ENCODE assay signal across 13 cellular contexts in genomic region chr10:61882621-61883375, GRCh38. TPM values are rescaled to one million over a fixed set of nuclear protein-coding genes. Genes with fewer than 3 reads are reported as not detected.
A peak's percentile ranks its signal among the peaks of the same experiment; 100 is the strongest.
DNase-seq lines count a peak whose midpoint lies in the region; ATAC-seq and TF ChIP-seq lines count a peak whose summit lies in the region.
"Had no signal": no experiment of that assay in that cellular context is flagged by ENCODE, and none has a peak within 500 bp of the region (broad histone marks: within the 10 kb centered on the region; RNA-seq: fewer than 3 reads in every experiment).

No MANE protein-coding gene starts in this region.

- no peaks in the 10 kb centered on the region for H3K4me1 ChIP-seq in Loucy (ENCODE audit: insufficient read depth, low read length, poor library complexity, severe bottlenecking)
- no peaks in the 10 kb centered on the region for H3K4me1 ChIP-seq in mucosa of descending colon (ENCODE audit: low read depth)
- H3K4me1 ChIP-seq: thyroid gland had no signal

- H3K27me3 Mint-ChIP-seq in activated naive CD8-positive, alpha-beta T cell treated with anti-CD3 and anti-CD28 coated beads, Interleukin-2, amount 10 ng/mL, durations not matched to agents 7 days and 5 days: peaks cover 6% of the 10 kb centered on the region

- intact Hi-C loops in mucosa of descending colon (cut with DNase I, micrococcal nuclease): no loop called here

- no peaks in the 10 kb centered on the region for H3F3A ChIP-seq in Loucy (ENCODE audit: low read depth)

- H3K4me3 ChIP-seq in Loucy (ENCODE audit: low read length, poor library complexity, severe bottlenecking): no peak overlapping the region
- H3K4me3 ChIP-seq in mucosa of descending colon: no peak overlapping the region
- H3K4me3 ChIP-seq: thyroid gland had no signal

- DNase-seq in activated naive CD8-positive, alpha-beta T cell treated with anti-CD3 and anti-CD28 coated beads, Interleukin-2, amount 10 ng/mL, durations not matched to agents 7 days and 5 days: no peak
- DNase-seq in stimulated activated CD4-positive, alpha-beta T cell treated with anti-CD3 and anti-CD28 coated beads, Interleukin-4, amount 100 ng/mL, for 24 hours: peak; percentile 86
- DNase-seq in mucosa of descending colon (no peak), NOMO-1 treated with DMSO at 0.1 percent for 48 hours (lab: John Stamatoyannopoulos, UW; ENCODE audit: unreplicated experiment) (no peak), retina (no peak)
- DNase-seq: GF-D8, NCI-H2081, SIG-M5, thyroid gland had no signal

- H3K9ac ChIP-seq in Loucy (ENCODE audit: low read depth, low read length, poor library complexity, severe bottlenecking): no peak overlapping the region

- peaks cover 2% of the 10 kb centered on the region for H3K36me3 Mint-ChIP-seq in activated naive CD8-positive, alpha-beta T cell treated with anti-CD3 and anti-CD28 coated beads, Interleukin-2, amount 10 ng/mL, durations not matched to agents 7 days and 5 days

- H3K9me3 ChIP-seq in Loucy (ENCODE audit: insufficient read depth, low read depth, low read length): no peaks in the 10 kb centered on the region
- H3K9me3 ChIP-seq in mucosa of descending colon: no peaks in the 10 kb centered on the region
- H3K9me3 ChIP-seq: thyroid gland had no signal

- peaks cover 6% of the 10 kb centered on the region for H3K9me3 Mint-ChIP-seq in activated naive CD8-positive, alpha-beta T cell treated with anti-CD3 and anti-CD28 coated beads, Interleukin-2, amount 10 ng/mL, durations not matched to agents 7 days and 5 days

- POLR2A ChIA-PET in activated naive CD8-positive, alpha-beta T cell treated with anti-CD3 and anti-CD28 coated beads, Interleukin-2, amount 10 ng/mL, durations not matched to agents 7 days and 5 days (lab: Charles Lee): no interaction called here

- no peak overlapping the region for H3K27ac Mint-ChIP-seq in activated naive CD8-positive, alpha-beta T cell treated with anti-CD3 and anti-CD28 coated beads, Interleukin-2, amount 10 ng/mL, durations not matched to agents 7 days and 5 days

- TF ChIP-seq CTCF in Loucy (conservative IDR thresholded peaks at IDR 0.05; ENCODE audit: low read length): no peak
- no peak for TF ChIP-seq CTCF in mucosa of descending colon (IDR thresholded peaks at IDR 0.05)

- 0 out of 2 replicates have a peak overlapping the region, but pooled peaks have one; percentile 29 for H2AFZ ChIP-seq in Loucy (ENCODE audit: low read length)

- no peaks in the 10 kb centered on the region for H4K20me1 ChIP-seq in Loucy (ENCODE audit: insufficient read depth, low read length, poor library complexity, severe bottlenecking)

- H3K9me2 ChIP-seq in Loucy (replicated peaks; ENCODE audit: low read depth, low read length): no peaks in the 10 kb centered on the region

- no peaks in the 10 kb centered on the region for H3K79me2 ChIP-seq in Loucy (ENCODE audit: insufficient read depth, low read length)

- H3K4me1 Mint-ChIP-seq in activated naive CD8-positive, alpha-beta T cell treated with anti-CD3 and anti-CD28 coated beads, Interleukin-2, amount 10 ng/mL, durations not matched to agents 7 days and 5 days: peaks cover 8% of the 10 kb centered on the region

- H3K4me3 Mint-ChIP-seq in activated naive CD8-positive, alpha-beta T cell treated with anti-CD3 and anti-CD28 coated beads, Interleukin-2, amount 10 ng/mL, durations not matched to agents 7 days and 5 days: no peak overlapping the region

- H3K36me3 ChIP-seq in Loucy (ENCODE audit: insufficient read depth, low read length) (no peaks in the 10 kb centered on the region), mucosa of descending colon (ENCODE audit: low read depth) (no peaks in the 10 kb centered on the region)
- H3K36me3 ChIP-seq: thyroid gland had no signal

- no peaks in the 10 kb centered on the region for H3K27me3 ChIP-seq in Loucy (ENCODE audit: insufficient read depth, low read length, poor library complexity, severe bottlenecking)
- H3K27me3 ChIP-seq: thyroid gland had no signal

- H3K4me2 ChIP-seq in Loucy (ENCODE audit: low read depth, low read length, poor library complexity, severe bottlenecking): no peak overlapping the region

- ATAC-seq in GM21529 (IDR thresholded peaks at IDR 0.05; ENCODE audit: unreplicated experiment) (peak; percentile 61), mucosa of descending colon (no peak), HG03159 (IDR thresholded peaks at IDR 0.05; ENCODE audit: unreplicated experiment) (no peak)
- ATAC-seq in activated naive CD8-positive, alpha-beta T cell treated with anti-CD3 and anti-CD28 coated beads, Interleukin-2, amount 10 ng/mL, durations not matched to agents 7 days and 5 days (ENCODE audit: low read depth): peak; percentile 26
- ATAC-seq: left lobe of liver had no signal

RNA-seq across cellular contexts. Expression of gene ARID5B, which starts 18.7 kb away (rescaled TPM):
- total RNA-seq in activated naive CD8-positive, alpha-beta T cell treated with anti-CD3 and anti-CD28 coated beads, Interleukin-2, amount 10 ng/mL, durations not matched to agents 7 days and 5 days: 10 to 100 TPM; 25.4 to 26.1 TPM
- total RNA-seq in mucosa of descending colon: 10 to 100 TPM; 21.9 to 34.1 (median 22.4) TPM

Comparison
In these comparisons a context has a peak if more than half of its experiments do, and no peak if none do; other contexts are left out.
1. ATAC-seq: peak in GM21529 (single experiment) and activated naive CD8-positive, alpha-beta T cell treated with anti-CD3 and anti-CD28 coated beads, Interleukin-2, amount 10 ng/mL, durations not matched to agents 7 days and 5 days (single experiment); none in mucosa of descending colon (single experiment) and HG03159 (single experiment).